In the genomic region with DNA sequence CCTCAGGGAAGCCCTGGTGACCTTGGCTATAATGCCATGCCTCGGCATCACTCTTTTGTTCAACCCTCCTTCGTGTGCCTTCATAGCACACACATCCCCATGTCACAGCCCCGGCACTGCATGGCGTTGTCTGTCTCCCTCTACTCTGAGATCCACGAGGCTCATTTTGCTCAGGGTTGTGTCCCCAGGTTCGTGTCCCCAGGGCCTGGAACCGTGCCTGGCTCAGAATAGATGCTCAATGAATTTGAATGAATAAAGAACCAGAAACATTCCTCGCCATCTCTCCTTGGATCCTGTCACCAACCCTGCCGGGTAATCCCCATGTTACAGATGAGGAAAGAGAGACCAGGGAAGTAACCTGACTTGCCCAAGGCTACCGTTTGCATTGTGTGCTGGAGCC, we compare ENCODE assay signal across 23 cellular contexts.
DNase-seq lines count a peak whose midpoint lies in the region; ATAC-seq and TF ChIP-seq lines count a peak whose summit lies in the region.
"Had no signal": no experiment of that assay in that cellular context is flagged by ENCODE, and none has a peak within 500 bp of the region (broad histone marks: within the 10 kb centered on the region; RNA-seq: fewer than 3 reads in every experiment).

No MANE protein-coding gene starts in this region.

- no peak overlapping the region for H3K27ac Mint-ChIP-seq in endodermal cell
- H3K27ac Mint-ChIP-seq: CD14-positive monocyte; CD4-positive, alpha-beta T cell; CD8-positive, alpha-beta memory T cell; H9 had no signal

- no peak overlapping the region for H3K4me3 ChIP-seq in coronary artery
- no peak overlapping the region for H3K4me3 ChIP-seq in endodermal cell (ENCODE audit: low read length)
- no peak overlapping the region for H3K4me3 ChIP-seq in sigmoid colon
- H3K4me3 ChIP-seq: A549; BLaER1 treated with 17β-estradiol and CSF1 and Interleukin-3, amounts not matched to agents 10 nM and 100 nM; GM12878 had no signal

- no peaks in the 10 kb centered on the region for H3K4me1 ChIP-seq in endodermal cell (ENCODE audit: control insufficient read depth, insufficient read depth, low read length)
- H3K4me1 ChIP-seq in sigmoid colon = no peaks in the 10 kb centered on the region
- H3K4me1 ChIP-seq: A549, BE2C had no signal

- no peak for TF ChIP-seq POLR2A in sigmoid colon (IDR thresholded peaks at IDR 0.05)

- peak; percentile 54 for DNase-seq in coronary artery (ENCODE audit: low spot score)
- DNase-seq in endodermal cell = peak; percentile 15
- peak; percentile 78 for DNase-seq in mesenteric fat pad (ENCODE audit: low spot score)
- DNase-seq in sigmoid colon = peak; percentile 30
- no peak for DNase-seq in NAMALWA (ENCODE audit: low spot score)
- DNase-seq: 8988T; ACHN; AML-193; BE2C; CD4-positive, alpha-beta T cell; CD8-positive, alpha-beta memory T cell; DMS 273 treated with DMSO at 0.1 percent for 48 hours; DMS79; EL; GDM1; H9 had no signal

- no peak for TF ChIP-seq CTCF in coronary artery (IDR thresholded peaks at IDR 0.05)
- TF ChIP-seq CTCF in endodermal cell (conservative IDR thresholded peaks at IDR 0.05) = no peak
- no peak for TF ChIP-seq CTCF in sigmoid colon (IDR thresholded peaks at IDR 0.05)

- H3K9me3 Mint-ChIP-seq in endodermal cell = no peaks in the 10 kb centered on the region
- H3K9me3 Mint-ChIP-seq: CD4-positive, alpha-beta T cell; CD8-positive, alpha-beta memory T cell; H9 had no signal

- ATAC-seq in GM19023 (IDR thresholded peaks at IDR 0.05; ENCODE audit: unreplicated experiment) = no peak
- ATAC-seq in HG03457 (IDR thresholded peaks at IDR 0.05; ENCODE audit: unreplicated experiment) = no peak
- ATAC-seq: A549, GM12878, HCT116 had no signal

- H3K4me1 Mint-ChIP-seq in endodermal cell = peaks cover 15% of the 10 kb centered on the region
- H3K4me1 Mint-ChIP-seq: CD14-positive monocyte; CD8-positive, alpha-beta memory T cell had no signal

- H3K36me3 ChIP-seq in endodermal cell (ENCODE audit: control insufficient read depth, insufficient read depth, low read length) = no peaks in the 10 kb centered on the region
- no peaks in the 10 kb centered on the region for H3K36me3 ChIP-seq in sigmoid colon
- H3K36me3 ChIP-seq: BE2C; BLaER1 treated with 17β-estradiol and CSF1 and Interleukin-3, amounts not matched to agents 10 nM and 100 nM had no signal

- no peaks in the 10 kb centered on the region for H3K27me3 ChIP-seq in endodermal cell (ENCODE audit: control insufficient read depth, insufficient read depth, low read length, poor library complexity, severe bottlenecking)
- peaks cover 0 to 2% (median 0%) of the 10 kb centered on the region in 3 donors for H3K27me3 ChIP-seq in sigmoid colon
- H3K27me3 ChIP-seq: BE2C; BLaER1 treated with 17β-estradiol and CSF1 and Interleukin-3, amounts not matched to agents 10 nM and 100 nM had no signal

- peaks cover 6% of the 10 kb centered on the region for H3K27me3 Mint-ChIP-seq in endodermal cell (ENCODE audit: insufficient read depth)

- H3K9ac ChIP-seq in endodermal cell (ENCODE audit: extremely low read depth, low read length, poor library complexity, severe bottlenecking) = no peak overlapping the region
- H3K9ac ChIP-seq: BLaER1 treated with 17β-estradiol and CSF1 and Interleukin-3, amounts not matched to agents 10 nM and 100 nM had no signal

- H3K36me3 Mint-ChIP-seq in endodermal cell (ENCODE audit: low read depth) = no peaks in the 10 kb centered on the region
- H3K36me3 Mint-ChIP-seq: CD14-positive monocyte; CD8-positive, alpha-beta memory T cell had no signal

- H3K9me3 ChIP-seq in endodermal cell (ENCODE audit: control insufficient read depth, low read length) = no peaks in the 10 kb centered on the region
- no peaks in the 10 kb centered on the region for H3K9me3 ChIP-seq in sigmoid colon
- H3K9me3 ChIP-seq: A549; BE2C; BLaER1 treated with 17β-estradiol and CSF1 and Interleukin-3, amounts not matched to agents 10 nM and 100 nM had no signal

- no peak overlapping the region for H3K4me3 Mint-ChIP-seq in endodermal cell
- H3K4me3 Mint-ChIP-seq: CD14-positive monocyte; CD4-positive, alpha-beta T cell; CD8-positive, alpha-beta memory T cell; H9 had no signal

- WGBS in endodermal cell (ENCODE audit: insufficient coverage in 1 of 2, insufficient read length in 1 of 2), 2 experiments = 83 to 89% methylated on average over 6 to 10 of the region's 10 CpGs
- WGBS in sigmoid colon, 2 donors = 61 to 75% methylated on average over 10 of the region's 10 CpGs

- no peak overlapping the region for H3K27ac ChIP-seq in coronary artery
- no peak overlapping the region for H3K27ac ChIP-seq in endodermal cell (ENCODE audit: low read depth, low read length)
- H3K27ac ChIP-seq in sigmoid colon = no peak overlapping the region
- H3K27ac ChIP-seq: A549; BLaER1 treated with 17β-estradiol and CSF1 and Interleukin-3, amounts not matched to agents 10 nM and 100 nM had no signal

- TF ChIP-seq EP300 in sigmoid colon (IDR thresholded peaks at IDR 0.05) = no peak

- intact Hi-C loops in sigmoid colon (cut with DNase I) = no loop called here
